Comparison of ENCODE assay signal across 20 cellular contexts in genomic region chr17:65551641-65552040, GRCh38.
"Had no signal": no experiment of that assay in that cellular context is flagged by ENCODE, and none has a peak within 500 bp of the region (broad histone marks: within the 10 kb centered on the region; RNA-seq: fewer than 3 reads in every experiment).

No MANE protein-coding gene starts in this region.

- H3K27me3 Mint-ChIP-seq: activated naive CD4-positive, alpha-beta T cell treated with anti-CD3 and anti-CD28 coated beads, Interleukin-2, amount 10 ng/mL, durations not matched to agents 7 days and 5 days; T-cell had no signal

- H3K9me3 Mint-ChIP-seq: activated naive CD4-positive, alpha-beta T cell treated with anti-CD3 and anti-CD28 coated beads, Interleukin-2, amount 10 ng/mL, durations not matched to agents 7 days and 5 days; naive B cell; T-cell had no signal

- H3K36me3 ChIP-seq: uterus had no signal

- ATAC-seq: activated CD8-positive, alpha-beta T cell treated with anti-CD3 and anti-CD28 coated beads, Interleukin-2, amount 10 ng/mL, durations not matched to agents 7 days and 5 days; foreskin keratinocyte; heart right ventricle; stimulated activated naive CD8-positive, alpha-beta T cell treated with anti-CD3 and anti-CD28 coated beads, Interleukin-15, Interleukin-2, amounts not matched to agents 100 U/mL and 50 U/mL, for 24 hours; T-cell had no signal

- H3K4me3 Mint-ChIP-seq: activated CD8-positive, alpha-beta T cell treated with anti-CD3 and anti-CD28 coated beads, Interleukin-2, amount 10 ng/mL, durations not matched to agents 7 days and 5 days; activated naive CD4-positive, alpha-beta T cell treated with anti-CD3 and anti-CD28 coated beads, Interleukin-2, amount 10 ng/mL, durations not matched to agents 7 days and 5 days; naive B cell had no signal

- H3K27ac Mint-ChIP-seq: activated CD8-positive, alpha-beta T cell treated with anti-CD3 and anti-CD28 coated beads, Interleukin-2, amount 10 ng/mL, durations not matched to agents 7 days and 5 days; activated naive CD4-positive, alpha-beta T cell treated with anti-CD3 and anti-CD28 coated beads, Interleukin-2, amount 10 ng/mL, durations not matched to agents 7 days and 5 days; naive B cell had no signal

- H3K27ac ChIP-seq: foreskin keratinocyte, prostate gland, SK-N-MC, VCaP had no signal

- H3K9me3 ChIP-seq: esophagus squamous epithelium, heart right ventricle, prostate gland, uterus had no signal

- H3K36me3 Mint-ChIP-seq: naive B cell had no signal

- H3K27me3 ChIP-seq: esophagus squamous epithelium, uterus had no signal

- H3K4me1 ChIP-seq: foreskin keratinocyte had no signal

- H3K4me3 ChIP-seq: esophagus squamous epithelium, heart right ventricle, prostate gland, SK-N-MC, uterus had no signal

- DNase-seq: activated CD4-positive, alpha-beta T cell treated with anti-CD3 and anti-CD28 coated beads for 4 hours; activated CD8-positive, alpha-beta memory T cell treated with anti-CD3 and anti-CD28 coated beads, Interleukin-2, amount 50 U/mL, for 48 hours; activated CD8-positive, alpha-beta T cell treated with anti-CD3 and anti-CD28 coated beads, Interleukin-2, amount 10 ng/mL, durations not matched to agents 7 days and 5 days; activated naive CD4-positive, alpha-beta T cell treated with anti-CD3 and anti-CD28 coated beads, Interleukin-2, amount 10 ng/mL, durations not matched to agents 7 days and 5 days; amygdala; cerebellar nuclear complex; esophagus squamous epithelium; foreskin keratinocyte; heart right ventricle; islet precursor cell; midbrain; naive B cell; stimulated activated CD4-positive, alpha-beta T cell treated with anti-CD3 and anti-CD28 coated beads, Interleukin-4, amount 100 ng/mL, for 1 hour; stimulated activated CD8-positive, alpha-beta memory T cell treated with anti-CD3 and anti-CD28 coated beads, Interleukin-4, amount 100 ng/mL, for 48 hours; stimulated activated naive CD8-positive, alpha-beta T cell treated with anti-CD3 and anti-CD28 coated beads, Interleukin-15, Interleukin-2, amounts not matched to agents 100 U/mL and 50 U/mL, for 24 hours; T-cell; uterus had no signal
